ENCODE assay signal across 8 cellular contexts in the genomic region with DNA sequence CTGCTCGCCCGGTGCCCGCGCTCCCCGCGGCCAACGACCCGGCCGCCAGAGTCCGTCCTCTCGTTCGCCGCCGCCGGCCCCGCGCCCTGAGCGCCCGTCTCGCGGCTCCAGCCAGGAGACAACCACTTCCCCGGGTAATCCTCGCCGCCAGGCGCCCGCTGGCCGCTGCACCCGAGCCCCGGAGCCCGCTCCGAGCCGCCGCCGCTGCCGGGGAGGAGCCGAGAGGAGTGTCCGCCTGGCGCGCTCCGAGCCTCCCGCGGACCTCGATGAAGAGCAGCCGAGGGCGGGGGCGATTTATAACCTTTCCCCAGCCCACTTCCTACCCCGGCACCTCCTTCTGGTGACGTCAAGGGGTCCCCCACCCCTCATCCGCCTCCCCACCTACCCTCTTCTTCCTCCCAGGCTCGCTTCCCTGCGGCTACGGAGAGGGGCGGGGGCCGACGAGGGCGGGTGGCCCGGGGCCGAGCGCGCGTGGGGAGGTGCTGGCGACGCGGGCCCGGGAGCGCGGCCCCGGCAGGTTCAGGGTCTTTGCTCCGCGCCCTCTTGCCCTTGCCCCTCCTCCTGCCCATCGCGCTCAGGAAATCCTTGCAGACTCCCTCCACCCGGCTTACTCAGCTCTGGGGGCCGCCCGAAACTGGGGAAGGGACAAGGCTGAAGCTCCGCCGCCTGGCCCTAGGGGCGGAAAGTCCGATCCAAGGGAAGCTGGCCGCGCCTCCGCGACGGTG. TPM values are rescaled to one million over a fixed set of nuclear protein-coding genes. Genes with fewer than 3 reads are reported as not detected.
DNase-seq lines count a peak whose midpoint lies in the region; ATAC-seq and TF ChIP-seq lines count a peak whose summit lies in the region.

A gene with protein sequence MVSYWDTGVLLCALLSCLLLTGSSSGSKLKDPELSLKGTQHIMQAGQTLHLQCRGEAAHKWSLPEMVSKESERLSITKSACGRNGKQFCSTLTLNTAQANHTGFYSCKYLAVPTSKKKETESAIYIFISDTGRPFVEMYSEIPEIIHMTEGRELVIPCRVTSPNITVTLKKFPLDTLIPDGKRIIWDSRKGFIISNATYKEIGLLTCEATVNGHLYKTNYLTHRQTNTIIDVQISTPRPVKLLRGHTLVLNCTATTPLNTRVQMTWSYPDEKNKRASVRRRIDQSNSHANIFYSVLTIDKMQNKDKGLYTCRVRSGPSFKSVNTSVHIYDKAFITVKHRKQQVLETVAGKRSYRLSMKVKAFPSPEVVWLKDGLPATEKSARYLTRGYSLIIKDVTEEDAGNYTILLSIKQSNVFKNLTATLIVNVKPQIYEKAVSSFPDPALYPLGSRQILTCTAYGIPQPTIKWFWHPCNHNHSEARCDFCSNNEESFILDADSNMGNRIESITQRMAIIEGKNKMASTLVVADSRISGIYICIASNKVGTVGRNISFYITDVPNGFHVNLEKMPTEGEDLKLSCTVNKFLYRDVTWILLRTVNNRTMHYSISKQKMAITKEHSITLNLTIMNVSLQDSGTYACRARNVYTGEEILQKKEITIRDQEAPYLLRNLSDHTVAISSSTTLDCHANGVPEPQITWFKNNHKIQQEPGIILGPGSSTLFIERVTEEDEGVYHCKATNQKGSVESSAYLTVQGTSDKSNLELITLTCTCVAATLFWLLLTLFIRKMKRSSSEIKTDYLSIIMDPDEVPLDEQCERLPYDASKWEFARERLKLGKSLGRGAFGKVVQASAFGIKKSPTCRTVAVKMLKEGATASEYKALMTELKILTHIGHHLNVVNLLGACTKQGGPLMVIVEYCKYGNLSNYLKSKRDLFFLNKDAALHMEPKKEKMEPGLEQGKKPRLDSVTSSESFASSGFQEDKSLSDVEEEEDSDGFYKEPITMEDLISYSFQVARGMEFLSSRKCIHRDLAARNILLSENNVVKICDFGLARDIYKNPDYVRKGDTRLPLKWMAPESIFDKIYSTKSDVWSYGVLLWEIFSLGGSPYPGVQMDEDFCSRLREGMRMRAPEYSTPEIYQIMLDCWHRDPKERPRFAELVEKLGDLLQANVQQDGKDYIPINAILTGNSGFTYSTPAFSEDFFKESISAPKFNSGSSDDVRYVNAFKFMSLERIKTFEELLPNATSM (N-terminal part only) (minus strand): TSS at position 268 of the 725 bp plus-strand sequence. CDS start 285 bp downstream, outside the sequence.

- CTCF ChIA-PET in activated naive CD4-positive, alpha-beta T cell treated with anti-CD3 and anti-CD28 coated beads for 36 hours (lab: Charles Lee), result no interaction called here

- peak; percentile 61 for DNase-seq in activated naive CD4-positive, alpha-beta T cell treated with anti-CD3 and anti-CD28 coated beads for 36 hours
- no peak for DNase-seq in activated naive CD4-positive, alpha-beta T cell treated with Interleukin-2 at 50 U/mL for 16 hours
- DNase-seq in activated CD4-positive, alpha-beta T cell treated with anti-CD3 and anti-CD28 coated beads for 48 hours, result peak; percentile 47
- DNase-seq in esophagus muscularis mucosa (ENCODE audit: extremely low spot score) (no peak), myocyte (ENCODE audit: low read depth) (peak; percentile 18), thoracic aorta (ENCODE audit: low spot score) (no peak), GOT3 (lab: John Stamatoyannopoulos, UW) (no peak), HPDE6-E6E7 (ENCODE audit: extremely low spot score) (no peak)

- peak; percentile 11 for ATAC-seq in thoracic aorta (ENCODE audit: insufficient number of reproducible peaks, low FRiP score, low read depth)

- no peaks in the 10 kb centered on the region for H3K9me3 Mint-ChIP-seq in activated naive CD4-positive, alpha-beta T cell treated with anti-CD3 and anti-CD28 coated beads for 36 hours

- TF ChIP-seq CTCF in esophagus muscularis mucosa (IDR thresholded peaks at IDR 0.05), result no peak
- no peak for TF ChIP-seq CTCF in thoracic aorta (IDR thresholded peaks at IDR 0.05)

- H3K4me3 ChIP-seq in esophagus muscularis mucosa, result peak within 1 kb of the TSS; percentile 52 to 60 (median 56)
- peak within 1 kb of the TSS; percentile 65 for H3K4me3 ChIP-seq in thoracic aorta

- peaks cover 12 to 26% (median 26%) of the 10 kb centered on the region in 4 donors for H3K4me1 ChIP-seq in esophagus muscularis mucosa
- peaks cover 9 to 28% of the 10 kb centered on the region in 2 donors for H3K4me1 ChIP-seq in thoracic aorta (ENCODE audit: control insufficient read depth in 1 of 2, low read depth in 2 of 2)

- TF ChIP-seq POLR2A in esophagus muscularis mucosa (IDR thresholded peaks at IDR 0.05; ENCODE audit: low read depth), result no peak

- WGBS in esophagus muscularis mucosa, result under 1% methylated on average over 26 of the region's 84 CpGs

- peak within 1 kb of the TSS; percentile 77 for H3K27ac Mint-ChIP-seq in activated naive CD4-positive, alpha-beta T cell treated with anti-CD3 and anti-CD28 coated beads for 36 hours

- peak within 1 kb of the TSS; percentile 64 to 75 (median 67) for H3K27ac ChIP-seq in esophagus muscularis mucosa (replicated peaks in 1 of 4)
- no peak within 1 kb of the TSS for H3K27ac ChIP-seq in thoracic aorta

- H3K4me3 Mint-ChIP-seq in activated naive CD4-positive, alpha-beta T cell treated with anti-CD3 and anti-CD28 coated beads for 36 hours, result peak within 1 kb of the TSS; percentile 77

- intact Hi-C loops in activated naive CD4-positive, alpha-beta T cell treated with anti-CD3 and anti-CD28 coated beads for 36 hours (cut with micrococcal nuclease), result loop anchor here (5.0 kb wide), 1 partner anchor 173 kb away; no protein-coding TSS in a partner anchor
- intact Hi-C loops in esophagus muscularis mucosa (cut with DNase I), result no loop called here

- no peaks in the 10 kb centered on the region for H3K9me3 ChIP-seq in esophagus muscularis mucosa
- H3K9me3 ChIP-seq in thoracic aorta, result no peaks in the 10 kb centered on the region

- H3K27me3 Mint-ChIP-seq in activated naive CD4-positive, alpha-beta T cell treated with anti-CD3 and anti-CD28 coated beads for 36 hours (ENCODE audit: low read depth), result peaks cover 31% of the 10 kb centered on the region

- H3K36me3 ChIP-seq in esophagus muscularis mucosa (no peaks in the 10 kb centered on the region), thoracic aorta (no peaks in the 10 kb centered on the region)

- TF ChIP-seq EP300 in esophagus muscularis mucosa (IDR thresholded peaks at IDR 0.05), result no peak

- H3K27me3 ChIP-seq in esophagus muscularis mucosa (peaks cover 0 to 80% (median 27%) of the 10 kb centered on the region in 4 donors), thoracic aorta (replicated peaks; ENCODE audit: insufficient read depth) (peaks cover 13% of the 10 kb centered on the region)

- H3K36me3 Mint-ChIP-seq in activated naive CD4-positive, alpha-beta T cell treated with anti-CD3 and anti-CD28 coated beads for 36 hours (ENCODE audit: low read depth), result peaks cover 7% of the 10 kb centered on the region

- peaks cover 23% of the 10 kb centered on the region for H3K4me1 Mint-ChIP-seq in activated naive CD4-positive, alpha-beta T cell treated with anti-CD3 and anti-CD28 coated beads for 36 hours (ENCODE audit: low read depth)

RNA-seq across cellular contexts. Expression of the gene that starts here (rescaled TPM):
- total RNA-seq in activated naive CD4-positive, alpha-beta T cell treated with anti-CD3 and anti-CD28 coated beads for 36 hours, result 10 to 100 TPM; 21.8 to 21.9 TPM
- total RNA-seq in esophagus muscularis mucosa (10 to 100 TPM; 12.5 to 46.2 (median 31.3) TPM), myocyte (not detected in 2 replicates), thoracic aorta (10 to 100 TPM; 12.3 to 44.6 TPM)
- 0.01 TPM for polyA plus RNA-seq in myocyte (2012)

Comparison
In these comparisons a context has a peak if more than half of its experiments do, and no peak if none do; other contexts are left out.
1. RNA of the gene that starts here (total RNA-seq): 12.3 to 44.6 TPM in thoracic aorta, 12.5 to 46.2 TPM in esophagus muscularis mucosa and 21.8 to 21.9 TPM in activated naive CD4-positive, alpha-beta T cell treated with anti-CD3 and anti-CD28 coated beads for 36 hours; not detected in myocyte; every median in the first group is over 10 times any median in the second.
2. DNase-seq: peak in activated naive CD4-positive, alpha-beta T cell treated with anti-CD3 and anti-CD28 coated beads for 36 hours (single experiment) and activated CD4-positive, alpha-beta T cell treated with anti-CD3 and anti-CD28 coated beads for 48 hours (single experiment); none in activated naive CD4-positive, alpha-beta T cell treated with Interleukin-2 at 50 U/mL for 16 hours (single experiment), esophagus muscularis mucosa (single experiment), thoracic aorta (single experiment), GOT3 (single experiment) and HPDE6-E6E7 (single experiment).
3. Peak in DNase-seq in myocyte; RNA of the gene not detected or under 1 TPM.
4. H3K27ac ChIP-seq: peak in esophagus muscularis mucosa (4 of 4); none in thoracic aorta (0 of 2).